ENCODE assay signal across 18 cellular contexts in genomic region chr11:76119779-76120178, GRCh38.
DNase-seq lines count a peak whose midpoint lies in the region; ATAC-seq and TF ChIP-seq lines count a peak whose summit lies in the region.
"Had no signal": no experiment of that assay in that cellular context is flagged by ENCODE, and none has a peak within 500 bp of the region (broad histone marks: within the 10 kb centered on the region; RNA-seq: fewer than 3 reads in every experiment).

No MANE protein-coding gene starts in this region.

- no peak overlapping the region for H3K27ac ChIP-seq in GM23338 (ENCODE audit: low read depth)
- H3K27ac ChIP-seq in colonic mucosa, result peak overlapping the region; percentile 64
- H3K27ac ChIP-seq in neutrophil, result peak overlapping the region; percentile 44
- H3K27ac ChIP-seq in CD4-positive, alpha-beta memory T cell (ENCODE audit: low read depth, low read length), result no peak overlapping the region

- H3F3A ChIP-seq in GM23338 (replicated peaks; ENCODE audit: low read depth), result no peaks in the 10 kb centered on the region

- H3K27me3 Mint-ChIP-seq in GM23338 (ENCODE audit: insufficient read depth, low read depth, poor library complexity) (no peaks in the 10 kb centered on the region), CD14-positive monocyte (ENCODE audit: low read depth in 3 of 3) (peaks cover 0 to 3% (median 2%) of the 10 kb centered on the region in 3 donors)
- H3K27me3 Mint-ChIP-seq in CD4-positive, alpha-beta memory T cell, result no peaks in the 10 kb centered on the region
- H3K27me3 Mint-ChIP-seq: dendritic cell treated with granulocyte-macrophage colony-stimulating factor and Interleukin-4, amounts not matched to agents 40 ng/mL and 50 ng/mL, for 4 days had no signal

- H3K4me3 ChIP-seq in GM23338, result no peak overlapping the region
- no peak overlapping the region for H3K4me3 ChIP-seq in colonic mucosa
- H3K4me3 ChIP-seq in neutrophil (ENCODE audit: low read depth in 1 of 2, low read length in 1 of 2), result no peak overlapping the region
- no peak overlapping the region for H3K4me3 ChIP-seq in CD4-positive, alpha-beta memory T cell (ENCODE audit: low read length in 2 of 2)
- H3K4me3 ChIP-seq: MG63 had no signal

- H3K4me1 ChIP-seq in GM23338 (ENCODE audit: insufficient read depth) (peaks cover 27% of the 10 kb centered on the region), colonic mucosa (peaks cover 4% of the 10 kb centered on the region), neutrophil (ENCODE audit: control insufficient read depth in 1 of 2, insufficient read depth in 1 of 2, low read depth in 1 of 2, low read length in 1 of 2) (peaks cover 15% of the 10 kb centered on the region in 2 experiments)
- H3K4me1 ChIP-seq in CD4-positive, alpha-beta memory T cell (ENCODE audit: insufficient read depth, low read length), result no peaks in the 10 kb centered on the region

- no peak for TF ChIP-seq CTCF in GM23338 (conservative IDR thresholded peaks at IDR 0.05; ENCODE audit: low read depth in 2 of 2)
- no peak for TF ChIP-seq CTCF in colonic mucosa (IDR thresholded peaks at IDR 0.05)
- no peak for TF ChIP-seq CTCF in neutrophil (IDR thresholded peaks at IDR 0.05)
- TF ChIP-seq CTCF in CD14-positive monocyte (IDR thresholded peaks at IDR 0.05), result no peak

- H3K4me2 ChIP-seq in GM23338, result peak overlapping the region; percentile 57

- CTCF ChIA-PET in CD4-positive, alpha-beta memory T cell (lab: Charles Lee; ENCODE audit: partially characterized antibody), result interaction anchor here (0.7 to 1.2 kb wide), 2 partner anchors 8 to 12 kb away, joined by 3 read pairs; no protein-coding TSS in a partner anchor

- POLR2A ChIA-PET in CD4-positive, alpha-beta memory T cell (lab: Charles Lee; ENCODE audit: partially characterized antibody), result no interaction called here

- peaks cover 6% of the 10 kb centered on the region for H3K4me1 Mint-ChIP-seq in GM23338
- H3K4me1 Mint-ChIP-seq in CD14-positive monocyte, result peaks cover 16% of the 10 kb centered on the region
- H3K4me1 Mint-ChIP-seq in CD4-positive, alpha-beta memory T cell, result peaks cover 0 to 4% (median 0%) of the 10 kb centered on the region in 4 donors

- no peaks in the 10 kb centered on the region for H3K27me3 ChIP-seq in GM23338 (ENCODE audit: insufficient read depth)
- H3K27me3 ChIP-seq in colonic mucosa, result no peaks in the 10 kb centered on the region
- no peaks in the 10 kb centered on the region for H3K27me3 ChIP-seq in neutrophil
- no peaks in the 10 kb centered on the region for H3K27me3 ChIP-seq in CD4-positive, alpha-beta memory T cell (ENCODE audit: insufficient read depth, low read length)
- H3K27me3 ChIP-seq: MG63 had no signal

- DNase-seq in GM23338 (ENCODE audit: low spot score) (no peak), colonic mucosa (peak; percentile 37), iris pigment epithelial cell (ENCODE audit: low read depth) (peak; percentile 17), NCI-H2081 (lab: John Stamatoyannopoulos, UW) (no peak), CD14-positive monocyte (ENCODE audit: low spot score) (no peak), NCI-H748 treated with DMSO at 0.1 percent for 48 hours (lab: John Stamatoyannopoulos, UW) (no peak)
- no peak for DNase-seq in CD4-positive, alpha-beta memory T cell
- DNase-seq: activated CD4-positive, CD25-positive, alpha-beta regulatory T cell treated with anti-CD3 and anti-CD28 coated beads, Interleukin-2, amount 50 U/mL, for 72 hours; HFFc6; MG63; NCI-H187; NCI-H510A; stimulated activated CD4-positive, alpha-beta T cell treated with anti-CD3 and anti-CD28 coated beads, Interleukin-2, amount 100 ng/mL, for 24 hours; T-helper 2 cell had no signal

- H3K36me3 Mint-ChIP-seq in GM23338 (ENCODE audit: low read depth) (no peaks in the 10 kb centered on the region; the same call in 2 of the 3 replicates), CD14-positive monocyte (peaks cover 21% of the 10 kb centered on the region in 2 donors)
- H3K36me3 Mint-ChIP-seq in CD4-positive, alpha-beta memory T cell, result peaks cover 23 to 27% of the 10 kb centered on the region in 2 donors

- H3K9me3 ChIP-seq in colonic mucosa (no peaks in the 10 kb centered on the region), neutrophil (no peaks in the 10 kb centered on the region)
- H3K9me3 ChIP-seq in CD4-positive, alpha-beta memory T cell (ENCODE audit: control insufficient read depth in 1 of 2, low read length in 2 of 2), result no peaks in the 10 kb centered on the region
- H3K9me3 ChIP-seq: MG63 had no signal

- intact Hi-C loops in colonic mucosa (cut with DNase I) (no loop called here), CD14-positive monocyte (cut with micrococcal nuclease) (no loop called here)
- intact Hi-C loops in CD4-positive, alpha-beta memory T cell (cut with micrococcal nuclease), result no loop called here

- H3K9ac ChIP-seq in colonic mucosa (ENCODE audit: low read depth in 2 of 2, low read length in 2 of 2), result no peak overlapping the region

- H3K4me3 Mint-ChIP-seq in GM23338 (no peak overlapping the region), CD14-positive monocyte (no peak overlapping the region)
- no peak overlapping the region for H3K4me3 Mint-ChIP-seq in CD4-positive, alpha-beta memory T cell
- H3K4me3 Mint-ChIP-seq: dendritic cell treated with granulocyte-macrophage colony-stimulating factor and Interleukin-4, amounts not matched to agents 40 ng/mL and 50 ng/mL, for 4 days; HFFc6; neural crest cell had no signal

- H2AFZ ChIP-seq in GM23338, result no peak overlapping the region

- H3K36me3 ChIP-seq in GM23338 (ENCODE audit: insufficient read depth) (no peaks in the 10 kb centered on the region), colonic mucosa (no peaks in the 10 kb centered on the region), neutrophil (peaks cover 17% of the 10 kb centered on the region)
- no peaks in the 10 kb centered on the region for H3K36me3 ChIP-seq in CD4-positive, alpha-beta memory T cell (ENCODE audit: insufficient read depth, low read length)
- H3K36me3 ChIP-seq: MG63 had no signal

- ATAC-seq in GM23338, result no peak
- ATAC-seq: esophagus mucosa had no signal

- H3K9me2 ChIP-seq in GM23338 (ENCODE audit: insufficient read depth), result no peaks in the 10 kb centered on the region

- H3K27ac Mint-ChIP-seq in GM23338 (no peak overlapping the region), CD14-positive monocyte (no peak overlapping the region)
- no peak overlapping the region for H3K27ac Mint-ChIP-seq in CD4-positive, alpha-beta memory T cell
- H3K27ac Mint-ChIP-seq: dendritic cell treated with granulocyte-macrophage colony-stimulating factor and Interleukin-4, amounts not matched to agents 40 ng/mL and 50 ng/mL, for 4 days; HFFc6 had no signal

- H3K79me2 ChIP-seq in GM23338 (replicated peaks; ENCODE audit: insufficient read depth), result no peaks in the 10 kb centered on the region

- no peaks in the 10 kb centered on the region; the same call in 1 of the 2 replicates for H4K20me1 ChIP-seq in GM23338 (replicated peaks; ENCODE audit: insufficient read depth)

- H3K9me3 Mint-ChIP-seq in GM23338, result no peaks in the 10 kb centered on the region
- H3K9me3 Mint-ChIP-seq in CD14-positive monocyte, result peaks cover 0 to 2% (median 0%) of the 10 kb centered on the region in 7 donors
- no peaks in the 10 kb centered on the region for H3K9me3 Mint-ChIP-seq in CD4-positive, alpha-beta memory T cell
- H3K9me3 Mint-ChIP-seq: dendritic cell treated with granulocyte-macrophage colony-stimulating factor and Interleukin-4, amounts not matched to agents 40 ng/mL and 50 ng/mL, for 4 days; HFFc6; neural crest cell had no signal

TF ChIP-seq in GM23338, 12 proteins besides CTCF, POLR2A, EP300 and RAD21 (continues in another document):
- TF ChIP-seq JUNB (IDR thresholded peaks at IDR 0.05; ENCODE audit: unreplicated experiment), result no peak
- TF ChIP-seq ETS1 (IDR thresholded peaks at IDR 0.05), result no peak
- TF ChIP-seq POLR2AphosphoS5 (IDR thresholded peaks at IDR 0.05; ENCODE audit: low read depth), result no peak
- no peak for TF ChIP-seq ZNF114 (CRISPR knock-in tag; IDR thresholded peaks at IDR 0.05)
- TF ChIP-seq CREB1 (CRISPR knock-in tag; IDR thresholded peaks at IDR 0.05; ENCODE audit: low read depth), result no peak

Comparison
In these comparisons a context has a peak if more than half of its experiments do, and no peak if none do; other contexts are left out.
1. DNase-seq: peak in colonic mucosa (single experiment) and iris pigment epithelial cell (single experiment); none in GM23338 (single experiment), NCI-H2081 (0 of 2), CD14-positive monocyte (single experiment), CD4-positive, alpha-beta memory T cell (0 of 5) and NCI-H748 treated with DMSO at 0.1 percent for 48 hours (single experiment).
2. H3K27ac ChIP-seq: peak in colonic mucosa (single experiment) and neutrophil (single experiment); none in GM23338 (single experiment) and CD4-positive, alpha-beta memory T cell (single experiment).